In the genomic region with DNA sequence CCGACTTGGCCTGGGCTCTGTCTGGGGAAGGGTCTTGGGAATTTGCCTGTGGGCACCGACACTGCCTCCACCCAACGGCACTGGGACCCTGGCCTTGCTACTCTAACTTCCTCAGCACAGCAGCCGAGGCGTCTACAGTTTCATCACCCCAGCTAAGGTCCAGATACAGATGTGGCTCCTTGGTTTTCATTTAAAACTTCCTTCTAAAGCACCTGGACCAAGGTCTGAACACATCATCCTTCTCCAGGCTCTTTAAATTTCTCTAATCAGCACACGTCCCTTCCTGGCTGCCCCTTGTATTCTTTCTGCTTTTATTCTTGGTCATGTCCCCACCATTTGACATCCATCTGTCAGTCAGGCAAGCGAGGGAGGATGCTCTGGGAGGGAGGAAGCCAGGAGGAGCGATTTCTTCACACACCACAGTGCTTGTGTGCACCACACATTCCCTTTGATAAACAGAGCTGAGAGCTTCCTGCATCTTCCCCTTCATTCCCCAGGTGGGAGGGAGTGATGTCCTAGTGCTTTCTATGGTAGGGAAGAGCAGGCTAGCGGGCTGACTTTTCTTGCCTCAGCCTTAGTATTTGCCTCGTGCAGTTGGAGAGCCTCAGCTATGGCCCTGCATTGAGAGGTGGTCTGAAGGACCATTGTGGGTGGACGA, we compare ENCODE assay signal across 14 cellular contexts. TPM values are rescaled to one million over a fixed set of nuclear protein-coding genes. Genes with fewer than 3 reads are reported as not detected.
DNase-seq lines count a peak whose midpoint lies in the region; ATAC-seq, FAIRE-seq and TF ChIP-seq lines count a peak whose summit lies in the region.
"Had no signal": no experiment of that assay in that cellular context is flagged by ENCODE, and none has a peak within 500 bp of the region (broad histone marks: within the 10 kb centered on the region; RNA-seq: fewer than 3 reads in every experiment).

No MANE protein-coding gene starts in this region.

- peaks cover 81% of the 10 kb centered on the region for H3K36me3 Mint-ChIP-seq in stimulated activated naive CD8-positive, alpha-beta T cell treated with anti-CD3 and anti-CD28 coated beads, Interleukin-15, Interleukin-2, amounts not matched to agents 100 ng/mL and 50 ng/mL, for 24 hours (ENCODE audit: low read depth)
- H3K36me3 Mint-ChIP-seq in astrocyte (ENCODE audit: low read depth, unreplicated experiment), result peaks cover 47% of the 10 kb centered on the region
- H3K36me3 Mint-ChIP-seq in natural killer cell treated with Interleukin-12 subunit alpha and Interleukin-12 subunit beta and Interleukin-15 and Interleukin-18, amount 100 ng/mL, for 72 hours, result peaks cover 34% of the 10 kb centered on the region

- H3K79me2 ChIP-seq in astrocyte (ENCODE audit: insufficient read depth, low read length), result peaks cover 93% of the 10 kb centered on the region

- H3K36me3 ChIP-seq in astrocyte (ENCODE audit: insufficient read depth, low read length), result peaks cover 43% of the 10 kb centered on the region

- no peaks in the 10 kb centered on the region for H3K27me3 ChIP-seq in astrocyte (ENCODE audit: insufficient read depth, low read length)

- no peak for FAIRE-seq in astrocyte (lab: Jason Lieb, UNC)
- FAIRE-seq: islet of Langerhans, urothelium cell line had no signal

- no peak overlapping the region for H2AFZ ChIP-seq in astrocyte (ENCODE audit: low read depth, low read length)

- H3K4me3 ChIP-seq in astrocyte (ENCODE audit: insufficient read depth, low read depth, low read length), result no peak overlapping the region

- H3K4me1 Mint-ChIP-seq in stimulated activated naive CD8-positive, alpha-beta T cell treated with anti-CD3 and anti-CD28 coated beads, Interleukin-15, Interleukin-2, amounts not matched to agents 100 ng/mL and 50 ng/mL, for 24 hours (ENCODE audit: low read depth), result peaks cover 97% of the 10 kb centered on the region
- H3K4me1 Mint-ChIP-seq in astrocyte (ENCODE audit: low read depth, unreplicated experiment), result peaks cover 20% of the 10 kb centered on the region
- peaks cover 73 to 76% of the 10 kb centered on the region in 2 donors for H3K4me1 Mint-ChIP-seq in natural killer cell treated with Interleukin-12 subunit alpha and Interleukin-12 subunit beta and Interleukin-15 and Interleukin-18, amount 100 ng/mL, for 72 hours (ENCODE audit: low read depth in 2 of 2)

- no peak for TF ChIP-seq CTCF in astrocyte (IDR thresholded peaks at IDR 0.05; ENCODE audit: insufficient read depth, low read depth, low read length)

- H3K27ac ChIP-seq in astrocyte (ENCODE audit: low read depth, low read length), result no peak overlapping the region

- peak overlapping the region; percentile 91 for H3K4me3 Mint-ChIP-seq in stimulated activated naive CD8-positive, alpha-beta T cell treated with anti-CD3 and anti-CD28 coated beads, Interleukin-15, Interleukin-2, amounts not matched to agents 100 ng/mL and 50 ng/mL, for 24 hours
- H3K4me3 Mint-ChIP-seq in astrocyte (ENCODE audit: unreplicated experiment), result peak overlapping the region; percentile 46
- H3K4me3 Mint-ChIP-seq in natural killer cell treated with Interleukin-12 subunit alpha and Interleukin-12 subunit beta and Interleukin-15 and Interleukin-18, amount 100 ng/mL, for 72 hours, result peak overlapping the region; percentile 95

- no peaks in the 10 kb centered on the region for H3K27me3 Mint-ChIP-seq in stimulated activated naive CD8-positive, alpha-beta T cell treated with anti-CD3 and anti-CD28 coated beads, Interleukin-15, Interleukin-2, amounts not matched to agents 100 ng/mL and 50 ng/mL, for 24 hours
- H3K27me3 Mint-ChIP-seq in astrocyte (ENCODE audit: low read depth, unreplicated experiment), result no peaks in the 10 kb centered on the region
- H3K27me3 Mint-ChIP-seq in natural killer cell treated with Interleukin-12 subunit alpha and Interleukin-12 subunit beta and Interleukin-15 and Interleukin-18, amount 100 ng/mL, for 72 hours, result no peaks in the 10 kb centered on the region

- DNase-seq in stimulated activated naive CD8-positive, alpha-beta T cell treated with anti-CD3 and anti-CD28 coated beads, Interleukin-15, Interleukin-2, amounts not matched to agents 100 U/mL and 50 U/mL, for 24 hours, result no peak
- DNase-seq in astrocyte (ENCODE audit: low read depth) (no peak), activated gamma-delta T cell (lab: John Stamatoyannopoulos, UW) (no peak), inferior parietal cortex (ENCODE audit: extremely low spot score) (no peak)
- no peak for DNase-seq in natural killer cell treated with Interleukin-12 subunit alpha and Interleukin-12 subunit beta and Interleukin-15 and Interleukin-18, amount 100 ng/mL, for 72 hours (ENCODE audit: low spot score)
- DNase-seq in stimulated activated CD4-positive, alpha-beta T cell treated with anti-CD3 and anti-CD28 coated beads, Interleukin-15, amount 100 ng/mL, for 24 hours, result no peak
- DNase-seq: MV-4-11, NCI-H510A treated with DMSO at 0.1 percent for 48 hours, SHP77 treated with DMSO at 0.1 percent for 48 hours had no signal

- H3K9me3 ChIP-seq in astrocyte (ENCODE audit: insufficient read depth, low read depth, low read length), result no peaks in the 10 kb centered on the region

- no peak for ATAC-seq in stimulated activated naive CD8-positive, alpha-beta T cell treated with anti-CD3 and anti-CD28 coated beads, Interleukin-15, Interleukin-2, amounts not matched to agents 100 U/mL and 50 U/mL, for 24 hours
- no peak for ATAC-seq in natural killer cell treated with Interleukin-12 subunit alpha and Interleukin-12 subunit beta and Interleukin-15 and Interleukin-18, amount 100 ng/mL, for 72 hours
- ATAC-seq in GM21515 (IDR thresholded peaks at IDR 0.05; ENCODE audit: unreplicated experiment), result no peak

- H3K27ac Mint-ChIP-seq in stimulated activated naive CD8-positive, alpha-beta T cell treated with anti-CD3 and anti-CD28 coated beads, Interleukin-15, Interleukin-2, amounts not matched to agents 100 ng/mL and 50 ng/mL, for 24 hours, result peak overlapping the region; percentile 84
- H3K27ac Mint-ChIP-seq in astrocyte (ENCODE audit: unreplicated experiment), result no peak overlapping the region
- peak overlapping the region; percentile 81 to 100 for H3K27ac Mint-ChIP-seq in natural killer cell treated with Interleukin-12 subunit alpha and Interleukin-12 subunit beta and Interleukin-15 and Interleukin-18, amount 100 ng/mL, for 72 hours
- H3K27ac Mint-ChIP-seq: progenitor cell of endocrine pancreas had no signal

- H3K4me2 ChIP-seq in astrocyte (ENCODE audit: low read length), result no peak overlapping the region

- H3K9me3 Mint-ChIP-seq in stimulated activated naive CD8-positive, alpha-beta T cell treated with anti-CD3 and anti-CD28 coated beads, Interleukin-15, Interleukin-2, amounts not matched to agents 100 ng/mL and 50 ng/mL, for 24 hours, result no peaks in the 10 kb centered on the region
- no peaks in the 10 kb centered on the region for H3K9me3 Mint-ChIP-seq in astrocyte (ENCODE audit: unreplicated experiment)
- no peaks in the 10 kb centered on the region for H3K9me3 Mint-ChIP-seq in natural killer cell treated with Interleukin-12 subunit alpha and Interleukin-12 subunit beta and Interleukin-15 and Interleukin-18, amount 100 ng/mL, for 72 hours

- no peak overlapping the region for H3K9ac ChIP-seq in astrocyte (ENCODE audit: low read length)

- H3K4me1 ChIP-seq in astrocyte (ENCODE audit: insufficient read depth, low read length), result peaks cover 25% of the 10 kb centered on the region

- H4K20me1 ChIP-seq in astrocyte (ENCODE audit: insufficient read depth, low read length), result peaks cover 87% of the 10 kb centered on the region

RNA-seq across cellular contexts. Expression of a gene that starts 6.9 kb away (rescaled TPM):
- total RNA-seq in astrocyte, result 51.7 and 63.7 TPM in 2 replicates
- total RNA-seq in natural killer cell treated with Interleukin-12 subunit alpha and Interleukin-12 subunit beta and Interleukin-15 and Interleukin-18, amount 100 ng/mL, for 72 hours, result 1,000 to 10,000 TPM in 1 of 2 donors, 100 to 1,000 TPM in 1; 206 to 1,155 TPM
